In the genomic region with DNA sequence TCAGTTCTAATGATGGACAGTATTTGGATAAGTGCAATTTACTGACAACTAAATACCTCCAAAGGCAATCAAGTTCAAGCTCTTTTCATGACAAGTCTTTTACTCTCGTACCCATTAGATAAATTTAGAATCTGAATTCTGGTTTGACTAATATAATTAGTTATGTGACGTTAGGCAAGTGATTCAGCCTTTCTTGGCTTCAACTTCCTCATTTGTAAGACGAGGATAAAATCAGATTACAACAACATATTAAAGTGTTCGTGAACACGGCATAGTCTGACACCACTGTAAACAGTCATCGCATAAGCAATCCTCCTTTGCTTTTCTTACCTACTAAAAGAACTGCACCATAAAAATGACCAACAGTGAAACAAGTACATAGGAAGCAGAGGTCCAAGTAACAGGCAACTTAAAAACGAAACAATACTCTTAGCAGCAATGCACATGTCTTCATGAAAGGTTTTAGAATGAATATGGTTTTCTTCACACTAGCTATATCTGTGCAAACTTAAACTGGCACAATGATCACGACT, we compare ENCODE assay signal across 8 cellular contexts. TPM values are rescaled to one million over a fixed set of nuclear protein-coding genes. Genes with fewer than 3 reads are reported as not detected.
DNase-seq lines count a peak whose midpoint lies in the region; ATAC-seq and TF ChIP-seq lines count a peak whose summit lies in the region.

No MANE protein-coding gene starts in this region.

- H3K4me3 ChIP-seq in thoracic aorta (peak overlapping the region; percentile 10), BE2C (ENCODE audit: low read depth, low read length) (no peak overlapping the region)

- no peaks in the 10 kb centered on the region for H3K27me3 Mint-ChIP-seq in activated naive CD4-positive, alpha-beta T cell treated with anti-CD3 and anti-CD28 coated beads for 36 hours (ENCODE audit: low read depth)

- H3K4me3 Mint-ChIP-seq in activated naive CD4-positive, alpha-beta T cell treated with anti-CD3 and anti-CD28 coated beads for 36 hours: peak overlapping the region; percentile 60

- peak overlapping the region; percentile 91 for H3K27ac Mint-ChIP-seq in activated naive CD4-positive, alpha-beta T cell treated with anti-CD3 and anti-CD28 coated beads for 36 hours

- H3K9me3 Mint-ChIP-seq in activated naive CD4-positive, alpha-beta T cell treated with anti-CD3 and anti-CD28 coated beads for 36 hours: no peaks in the 10 kb centered on the region

- TF ChIP-seq CTCF in thoracic aorta (IDR thresholded peaks at IDR 0.05) (no peak), BE2C (IDR thresholded peaks at IDR 0.05; ENCODE audit: low read depth, low read length) (no peak)

- ATAC-seq in HG03432 (IDR thresholded peaks at IDR 0.05; ENCODE audit: unreplicated experiment) (peak; percentile 62), thoracic aorta (ENCODE audit: insufficient number of reproducible peaks, low FRiP score, low read depth) (no peak)

- no peak overlapping the region for H3K27ac ChIP-seq in thoracic aorta

- H3K9me3 ChIP-seq in thoracic aorta (no peaks in the 10 kb centered on the region), BE2C (no peaks in the 10 kb centered on the region)

- H3K4me1 Mint-ChIP-seq in activated naive CD4-positive, alpha-beta T cell treated with anti-CD3 and anti-CD28 coated beads for 36 hours (ENCODE audit: low read depth): peaks cover 58% of the 10 kb centered on the region

- peaks cover 16% of the 10 kb centered on the region for H3K36me3 Mint-ChIP-seq in activated naive CD4-positive, alpha-beta T cell treated with anti-CD3 and anti-CD28 coated beads for 36 hours (ENCODE audit: low read depth)

- peak; percentile 23 for DNase-seq in activated naive CD4-positive, alpha-beta T cell treated with anti-CD3 and anti-CD28 coated beads for 36 hours
- no peak for DNase-seq in activated naive CD4-positive, alpha-beta T cell treated with Interleukin-2 at 50 U/mL for 16 hours
- DNase-seq in amniotic epithelial cell (ENCODE audit: low read depth) (peak; percentile 21), thoracic aorta (ENCODE audit: low spot score) (no peak), SW 1271 (lab: John Stamatoyannopoulos, UW) (no peak), DMS53 treated with DMSO at 0.1 percent for 48 hours (lab: John Stamatoyannopoulos, UW; ENCODE audit: unreplicated experiment) (no peak), BE2C (no peak)

- H3K36me3 ChIP-seq in thoracic aorta (no peaks in the 10 kb centered on the region), BE2C (no peaks in the 10 kb centered on the region; the same call in 1 of the 2 replicates)

- H3K4me1 ChIP-seq in thoracic aorta (ENCODE audit: control insufficient read depth in 1 of 2, low read depth in 2 of 2) (peaks cover 0 to 3% of the 10 kb centered on the region in 2 donors), BE2C (no peaks in the 10 kb centered on the region)

- CTCF ChIA-PET in activated naive CD4-positive, alpha-beta T cell treated with anti-CD3 and anti-CD28 coated beads for 36 hours (lab: Charles Lee): interaction anchor here (0.5 to 2.5 kb wide), 4 partner anchors 9 to 205 kb away, joined by 4 to 7 read pairs (median 6); no protein-coding TSS in a partner anchor

- intact Hi-C loops in activated naive CD4-positive, alpha-beta T cell treated with anti-CD3 and anti-CD28 coated beads for 36 hours (cut with micrococcal nuclease): loop anchor here (1.0 to 2.0 kb wide), 6 partner anchors 9 to 612 kb away; a partner anchor contains a TSS

- H3K27me3 ChIP-seq in thoracic aorta (replicated peaks; ENCODE audit: insufficient read depth) (no peaks in the 10 kb centered on the region), BE2C (no peaks in the 10 kb centered on the region)

RNA-seq across cellular contexts. Expression of a gene that starts 25.7 kb away (rescaled TPM):
- 10 to 100 TPM; 45.8 to 50.2 TPM for total RNA-seq in activated naive CD4-positive, alpha-beta T cell treated with anti-CD3 and anti-CD28 coated beads for 36 hours
- 1 to 10 TPM in 1 of 2 donors, not detected in 1; 3.4 TPM for total RNA-seq in thoracic aorta
- 63.1 TPM for polyA plus RNA-seq in BE2C (2012; ENCODE audit: insufficient read depth, insufficient read length, low read depth)

Comparison
In these comparisons a context has a peak if more than half of its experiments do, and no peak if none do; other contexts are left out.
1. DNase-seq: peak in activated naive CD4-positive, alpha-beta T cell treated with anti-CD3 and anti-CD28 coated beads for 36 hours (single experiment) and amniotic epithelial cell (single experiment); none in activated naive CD4-positive, alpha-beta T cell treated with Interleukin-2 at 50 U/mL for 16 hours (single experiment), thoracic aorta (single experiment), SW 1271 (0 of 2), DMS53 treated with DMSO at 0.1 percent for 48 hours (single experiment) and BE2C (single experiment).
2. RNA of a gene that starts 25.7 kb away (total RNA-seq): 45.8 to 50.2 TPM in activated naive CD4-positive, alpha-beta T cell treated with anti-CD3 and anti-CD28 coated beads for 36 hours; 3.4 TPM in thoracic aorta; every median in the first group is over 10 times any median in the second.